Comparison of ENCODE assay signal across 8 cellular contexts in the genomic region with DNA sequence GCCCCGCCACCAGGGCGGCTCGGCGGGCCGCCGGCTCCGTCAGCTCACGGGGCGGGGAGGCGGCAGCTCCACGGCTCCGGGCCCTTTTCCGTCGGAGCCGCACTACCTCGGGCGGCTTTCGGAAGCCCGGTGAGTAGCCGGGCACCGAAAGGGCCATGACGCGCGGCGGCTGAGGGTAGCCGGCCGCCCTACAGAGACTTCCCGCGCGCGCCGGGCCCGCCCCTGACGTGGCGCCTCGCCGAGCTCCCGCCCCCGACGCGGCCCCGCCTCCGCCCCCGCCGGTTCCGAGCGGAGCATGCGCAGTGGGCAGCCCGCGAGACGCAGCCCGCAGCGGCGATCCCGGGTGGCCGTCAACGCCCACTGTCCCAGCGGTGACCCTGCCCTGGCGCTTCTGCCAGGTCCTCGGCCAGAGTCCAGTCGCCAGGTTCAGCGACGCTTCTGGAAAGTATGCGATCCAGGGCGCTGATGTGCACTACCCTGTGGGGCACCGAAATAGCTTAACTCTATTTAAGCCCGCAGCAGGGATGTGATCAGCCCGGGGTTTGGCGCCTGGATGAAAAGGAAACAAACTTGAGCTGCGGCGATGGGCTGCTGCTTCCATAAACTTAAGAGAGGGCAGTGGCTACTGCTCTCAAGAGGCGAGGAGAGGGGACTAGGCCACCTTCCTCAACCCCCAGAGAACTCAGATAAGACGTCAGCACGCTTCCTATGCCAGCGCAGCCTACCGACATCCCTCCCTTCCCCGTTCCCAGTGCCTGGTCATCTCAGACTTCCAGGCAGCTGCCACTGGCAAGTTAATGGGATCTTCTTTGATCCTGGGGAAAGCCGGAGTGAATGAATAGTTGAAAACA. TPM values are rescaled to one million over a fixed set of nuclear protein-coding genes. Genes with fewer than 3 reads are reported as not detected.
A peak's percentile ranks its signal among the peaks of the same experiment; 100 is the strongest.
DNase-seq lines count a peak whose midpoint lies in the region; ATAC-seq and TF ChIP-seq lines count a peak whose summit lies in the region.

A gene with protein sequence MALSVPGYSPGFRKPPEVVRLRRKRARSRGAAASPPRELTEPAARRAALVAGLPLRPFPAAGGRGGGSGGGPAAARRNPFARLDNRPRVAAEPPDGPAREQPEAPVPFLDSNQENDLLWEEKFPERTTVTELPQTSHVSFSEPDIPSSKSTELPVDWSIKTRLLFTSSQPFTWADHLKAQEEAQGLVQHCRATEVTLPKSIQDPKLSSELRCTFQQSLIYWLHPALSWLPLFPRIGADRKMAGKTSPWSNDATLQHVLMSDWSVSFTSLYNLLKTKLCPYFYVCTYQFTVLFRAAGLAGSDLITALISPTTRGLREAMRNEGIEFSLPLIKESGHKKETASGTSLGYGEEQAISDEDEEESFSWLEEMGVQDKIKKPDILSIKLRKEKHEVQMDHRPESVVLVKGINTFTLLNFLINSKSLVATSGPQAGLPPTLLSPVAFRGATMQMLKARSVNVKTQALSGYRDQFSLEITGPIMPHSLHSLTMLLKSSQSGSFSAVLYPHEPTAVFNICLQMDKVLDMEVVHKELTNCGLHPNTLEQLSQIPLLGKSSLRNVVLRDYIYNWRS (minus strand): TSS at position 200 of the 851 bp plus-strand sequence. CDS start 43 bp downstream, at position 157.

- peaks cover 10% of the 10 kb centered on the region; the same call in 1 of the 2 replicates for H3K36me3 ChIP-seq in Karpas-422 (ENCODE audit: insufficient read depth, low read length)

- no peaks in the 10 kb centered on the region for H3K27me3 Mint-ChIP-seq in activated T-helper 17 cell treated with anti-CD3 and anti-CD28 coated beads, Interleukin-2, amount 50 U/mL, for 72 hours
- no peaks in the 10 kb centered on the region for H3K27me3 Mint-ChIP-seq in naive thymus-derived CD8-positive, alpha-beta T cell

- H2AFZ ChIP-seq in Karpas-422 (ENCODE audit: low read length) = peak within 1 kb of the TSS; percentile 90

- H3K9me3 ChIP-seq in Karpas-422 (ENCODE audit: low read length) = no peaks in the 10 kb centered on the region

- no peaks in the 10 kb centered on the region for H3K9me3 Mint-ChIP-seq in activated T-helper 17 cell treated with anti-CD3 and anti-CD28 coated beads, Interleukin-2, amount 50 U/mL, for 72 hours
- no peaks in the 10 kb centered on the region for H3K9me3 Mint-ChIP-seq in naive thymus-derived CD8-positive, alpha-beta T cell

- peaks cover 33% of the 10 kb centered on the region for H3K79me2 ChIP-seq in Karpas-422 (ENCODE audit: low read length)

- H3K4me1 ChIP-seq in Karpas-422 (ENCODE audit: low read length) = peaks cover 19% of the 10 kb centered on the region

- H3K4me1 Mint-ChIP-seq in activated T-helper 17 cell treated with anti-CD3 and anti-CD28 coated beads, Interleukin-2, amount 50 U/mL, for 72 hours = peaks cover 11% of the 10 kb centered on the region
- H3K4me1 Mint-ChIP-seq in naive thymus-derived CD8-positive, alpha-beta T cell = peaks cover 10 to 16% (median 14%) of the 10 kb centered on the region in 4 donors

- peak within 1 kb of the TSS; percentile 89 for H3K27ac Mint-ChIP-seq in activated T-helper 17 cell treated with anti-CD3 and anti-CD28 coated beads, Interleukin-2, amount 50 U/mL, for 72 hours
- H3K27ac Mint-ChIP-seq in naive thymus-derived CD8-positive, alpha-beta T cell = peak within 1 kb of the TSS; percentile 59 to 96 (median 92)

- peak within 1 kb of the TSS; percentile 93 for H3K4me3 Mint-ChIP-seq in activated T-helper 17 cell treated with anti-CD3 and anti-CD28 coated beads, Interleukin-2, amount 50 U/mL, for 72 hours
- peak within 1 kb of the TSS; percentile 89 to 97 (median 94) for H3K4me3 Mint-ChIP-seq in naive thymus-derived CD8-positive, alpha-beta T cell

- H3K4me3 ChIP-seq in Karpas-422 (ENCODE audit: low read length) (peak within 1 kb of the TSS; percentile 96), fibroblast of mammary gland (ENCODE audit: control insufficient read depth, low read depth, low read length) (peak within 1 kb of the TSS; percentile 80)

- H3K27me3 ChIP-seq in Karpas-422 (ENCODE audit: low read length) = no peaks in the 10 kb centered on the region

- peak within 1 kb of the TSS; percentile 45; the same call in 1 of the 2 replicates for H3K27ac ChIP-seq in Karpas-422 (ENCODE audit: low read length)

- peak within 1 kb of the TSS; percentile 90 for H3K4me2 ChIP-seq in Karpas-422 (ENCODE audit: low read depth, low read length, poor library complexity, severe bottlenecking)

- H3K9me2 ChIP-seq in Karpas-422 (replicated peaks; ENCODE audit: insufficient read depth, low read length) = no peaks in the 10 kb centered on the region

- ATAC-seq in GM21825 (IDR thresholded peaks at IDR 0.05; ENCODE audit: unreplicated experiment) = peak; percentile 85
- peak; percentile 98 for ATAC-seq in activated T-helper 17 cell treated with anti-CD3 and anti-CD28 coated beads, Interleukin-2, amount 50 U/mL, for 72 hours (replicated peaks)
- peak; percentile 92 for ATAC-seq in naive thymus-derived CD8-positive, alpha-beta T cell

- TF ChIP-seq CTCF in fibroblast of mammary gland (conservative IDR thresholded peaks at IDR 0.05; ENCODE audit: control insufficient read depth, insufficient read depth, low read depth, low read length) = no peak

- H4K20me1 ChIP-seq in Karpas-422 (ENCODE audit: insufficient read depth, low read depth, low read length) = no peaks in the 10 kb centered on the region

- H3K36me3 Mint-ChIP-seq in activated T-helper 17 cell treated with anti-CD3 and anti-CD28 coated beads, Interleukin-2, amount 50 U/mL, for 72 hours (ENCODE audit: low read depth) = peaks cover 37% of the 10 kb centered on the region
- peaks cover 0 to 3% (median 2%) of the 10 kb centered on the region in 3 donors for H3K36me3 Mint-ChIP-seq in naive thymus-derived CD8-positive, alpha-beta T cell

- H3K9ac ChIP-seq in Karpas-422 (ENCODE audit: low read length) = peak within 1 kb of the TSS; percentile 95

- peak; percentile 85 for DNase-seq in EH (ENCODE audit: low read depth)
- DNase-seq in Karpas-422 = peak; percentile 94
- DNase-seq in RPMI7951 (ENCODE audit: low read depth) = peak; percentile 82
- peak; percentile 72 for DNase-seq in fibroblast of mammary gland (ENCODE audit: low read depth)
- DNase-seq in naive thymus-derived CD8-positive, alpha-beta T cell = peak; percentile 74 to 95 (median 88)
- DNase-seq in stimulated activated naive CD4-positive, alpha-beta T cell (lab: John Stamatoyannopoulos, UW) = peak; percentile 76 to 92 (median 84)

- POLR2A ChIA-PET in naive thymus-derived CD8-positive, alpha-beta T cell (lab: Charles Lee) = interaction anchor here (0.5 to 2.5 kb wide), 19 partner anchors 8 to 1019 kb away, joined by 3 to 42 read pairs (median 4); a partner anchor contains a TSS

RNA-seq across cellular contexts. Expression of the gene that starts here (rescaled TPM):
- total RNA-seq in Karpas-422 (2014; rRNA removed; shearing (Covaris generic); ENCODE audit: low replicate concordance) = 14.6 and 16.1 TPM in 2 replicates
- 36.8 and 48.8 TPM in 2 replicates for total RNA-seq in RPMI7951 (2014; rRNA removed; shearing (Covaris generic))
- 10 to 100 TPM; 39.8 to 43.0 TPM for total RNA-seq in activated T-helper 17 cell treated with anti-CD3 and anti-CD28 coated beads, Interleukin-2, amount 50 U/mL, for 72 hours
- 10 to 100 TPM; 10.0 to 10.3 TPM for total RNA-seq in naive thymus-derived CD8-positive, alpha-beta T cell
- polyA plus RNA-seq in naive thymus-derived CD8-positive, alpha-beta T cell = 1 to 10 TPM; 1.9 to 4.7 (median 2.2) TPM

Comparison
In these comparisons a context has a peak if more than half of its experiments do, and no peak if none do; other contexts are left out.
1. Peak in every context shown above with its lines: DNase-seq, ATAC-seq, H3K4me3 ChIP-seq and H3K27ac ChIP-seq.